ENCODE assay signal across 1 cellular context in genomic region chr16:86459266-86459665, GRCh38.
TF ChIP-seq lines count a peak whose summit lies in the region.

No MANE protein-coding gene starts in this region.

TF ChIP-seq in K562, 482 proteins besides CTCF, POLR2A, EP300 and RAD21:
- TF ChIP-seq NFIC (IDR thresholded peaks at IDR 0.05) (peak; percentile 38), TGIF2 (CRISPR knock-in tag; IDR thresholded peaks at IDR 0.05) (no peak), THRA (IDR thresholded peaks at IDR 0.05) (no peak), ZNF407 (IDR thresholded peaks at IDR 0.05; ENCODE audit: low read depth) (no peak)
TF ChIP-seq in K562: peak in this region for 1.
